ENCODE assay signal across 1 cellular context in genomic region chr12:131571827-131572226, GRCh38.
TF ChIP-seq lines count a peak whose summit lies in the region.

No MANE protein-coding gene starts in this region.

TF ChIP-seq in H1, 55 proteins besides CTCF, POLR2A, EP300 and RAD21:
- TF ChIP-seq CBX5 (IDR thresholded peaks at IDR 0.05; ENCODE audit: low read depth, low read length) (no peak), CTBP2 (IDR thresholded peaks at IDR 0.05; ENCODE audit: borderline replicate concordance, insufficient read depth, insufficient read length, low read length) (no peak), CHD7 (IDR thresholded peaks at IDR 0.05; ENCODE audit: insufficient replicate concordance, low read length) (no peak), TAF7 (optimal IDR thresholded peaks at IDR 0.05; ENCODE audit: borderline replicate concordance, low read depth, low read length) (no peak), RNF2 (IDR thresholded peaks at IDR 0.05; ENCODE audit: borderline replicate concordance, low read depth, low read length, missing control alignments, poor library complexity, severe bottlenecking) (no peak), KDM4A (IDR thresholded peaks at IDR 0.05; ENCODE audit: low read depth, low read length, severe bottlenecking) (no peak), YY1 (IDR thresholded peaks at IDR 0.05; ENCODE audit: low read depth, low read length) (no peak), KDM1A (IDR thresholded peaks at IDR 0.05; ENCODE audit: borderline replicate concordance, low read length) (no peak), ZNF274 (IDR thresholded peaks at IDR 0.05; ENCODE audit: borderline replicate concordance, extremely low read depth, low read length) (no peak), SIN3A (conservative IDR thresholded peaks at IDR 0.05 in 1 of 2, IDR thresholded peaks at IDR 0.05 in 1 of 2; ENCODE audit: low read depth in 1 of 2, low read length in 2 of 2) (no peak), EGR1 (IDR thresholded peaks at IDR 0.05; ENCODE audit: borderline replicate concordance, low read depth, low read length) (no peak), TAF1 (IDR thresholded peaks at IDR 0.05; ENCODE audit: low read depth, low read length) (no peak), CREB1 (IDR thresholded peaks at IDR 0.05) (no peak)
TF ChIP-seq in H1: peak in this region for 0.
